Comparison of ENCODE assay signal across 7 cellular contexts in the genomic region with DNA sequence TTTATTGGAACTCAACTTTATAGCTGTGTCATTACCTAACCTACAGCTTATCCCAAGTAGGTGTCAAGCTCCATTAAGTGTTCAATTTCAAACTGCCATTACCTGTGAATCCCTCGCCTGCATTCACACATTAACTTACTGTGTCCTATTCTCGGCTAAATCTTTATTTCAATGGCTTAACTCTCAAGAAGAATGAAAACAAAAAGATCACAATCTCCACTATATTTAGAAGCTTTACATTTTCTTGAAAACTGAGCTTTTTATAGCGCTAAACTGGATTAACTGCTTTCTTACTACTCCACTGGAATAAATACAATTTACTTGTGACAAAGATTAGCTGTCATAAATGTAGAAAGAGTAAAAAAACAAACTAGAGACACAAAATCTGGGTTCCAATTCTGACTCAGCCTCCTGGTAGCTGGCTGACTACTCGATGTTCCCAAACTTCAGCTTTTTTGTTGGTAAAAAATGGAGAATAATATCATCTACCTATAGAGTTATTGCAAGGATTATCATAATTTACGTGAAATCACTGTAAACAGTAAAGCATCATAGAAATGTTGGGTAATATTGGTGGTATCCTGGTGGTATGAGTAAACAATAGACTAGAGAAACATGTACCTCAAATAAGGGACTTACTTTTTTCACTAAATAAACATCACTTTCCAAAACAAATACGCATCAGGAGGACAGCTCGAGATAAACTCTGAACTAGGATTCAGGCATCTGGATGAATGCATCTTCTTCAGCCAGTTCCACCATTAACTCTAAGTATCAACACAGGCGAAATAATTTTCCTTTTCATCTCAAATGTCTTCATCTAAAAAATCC.
DNase-seq lines count a peak whose midpoint lies in the region; ATAC-seq and TF ChIP-seq lines count a peak whose summit lies in the region.

No MANE protein-coding gene starts in this region.

- no peaks in the 10 kb centered on the region for H3K9me2 ChIP-seq in SU-DHL-6 (replicated peaks; ENCODE audit: insufficient read depth, low read length)

- no peaks in the 10 kb centered on the region for H3K36me3 ChIP-seq in HAP-1 (replicated peaks)
- no peaks in the 10 kb centered on the region for H3K36me3 ChIP-seq in SU-DHL-6 (ENCODE audit: low read length)

- H3F3A ChIP-seq in SU-DHL-6 (ENCODE audit: insufficient read depth), result peaks cover 34% of the 10 kb centered on the region

- H3K9me3 ChIP-seq in HAP-1 (no peaks in the 10 kb centered on the region), SU-DHL-6 (ENCODE audit: insufficient read depth, low read length) (no peaks in the 10 kb centered on the region)

- H4K20me1 ChIP-seq in SU-DHL-6 (ENCODE audit: low read depth, low read length), result no peaks in the 10 kb centered on the region

- peak overlapping the region; percentile 65 for H3K4me2 ChIP-seq in SU-DHL-6 (ENCODE audit: low read depth, low read length, poor library complexity, severe bottlenecking)

- peaks cover 20% of the 10 kb centered on the region for H3K4me1 ChIP-seq in HAP-1

- H2AFZ ChIP-seq in SU-DHL-6 (ENCODE audit: low read depth, low read length, severe bottlenecking), result no peak overlapping the region

- H3K27me3 ChIP-seq in HAP-1 (ENCODE audit: low read depth) (no peaks in the 10 kb centered on the region), SU-DHL-6 (ENCODE audit: low read length) (no peaks in the 10 kb centered on the region)

- ATAC-seq in HG02938 (IDR thresholded peaks at IDR 0.05; ENCODE audit: unreplicated experiment), result no peak
- no peak for ATAC-seq in GM19463 (IDR thresholded peaks at IDR 0.05; ENCODE audit: unreplicated experiment)

- in situ Hi-C loops in HAP-1 (cut with MboI; ENCODE audit: low sequenced_read_pairs), result no loop called here

- H3K27ac ChIP-seq in SU-DHL-6 (ENCODE audit: low read depth, low read length), result no peak overlapping the region

- H3K79me2 ChIP-seq in SU-DHL-6 (ENCODE audit: insufficient read depth, low read length), result peaks cover 19% of the 10 kb centered on the region

- TF ChIP-seq CTCF in SU-DHL-6 (IDR thresholded peaks at IDR 0.05; ENCODE audit: insufficient read depth, low read length, poor library complexity, severe bottlenecking) (no peak), fibroblast of mammary gland (conservative IDR thresholded peaks at IDR 0.05; ENCODE audit: control insufficient read depth, insufficient read depth, low read depth, low read length) (no peak)

- peak; percentile 31 to 94 for DNase-seq in HAP-1 (ENCODE audit: low spot score in 2 of 2)
- DNase-seq in fibroblast of mammary gland (ENCODE audit: low read depth), result no peak
- DNase-seq in skeletal muscle cell (ENCODE audit: low read depth), result no peak
- DNase-seq in stimulated activated naive CD4-positive, alpha-beta T cell treated with Interleukin-2 at 50 U/mL for 16 hours (lab: John Stamatoyannopoulos, UW), result no peak

- H3K4me3 ChIP-seq in HAP-1 (peak overlapping the region; percentile 59), SU-DHL-6 (ENCODE audit: insufficient read depth, low read length, poor library complexity, severe bottlenecking) (peak overlapping the region; percentile 72), fibroblast of mammary gland (ENCODE audit: control insufficient read depth, low read depth, low read length) (peak overlapping the region; percentile 86), skeletal muscle cell (ENCODE audit: low read depth, low read length) (peak overlapping the region; percentile 81)

- H3K9ac ChIP-seq in SU-DHL-6 (ENCODE audit: low read length), result no peak overlapping the region

Comparison
In these comparisons a context has a peak if more than half of its experiments do, and no peak if none do; other contexts are left out.
1. DNase-seq: peak in HAP-1 (2 of 2); none in fibroblast of mammary gland (single experiment), skeletal muscle cell (single experiment) and stimulated activated naive CD4-positive, alpha-beta T cell treated with Interleukin-2 at 50 U/mL for 16 hours (single experiment).
2. Peak in every context shown above with its lines, with median percentiles within 50 percentile points of each other: H3K4me3 ChIP-seq.